In the genomic region with DNA sequence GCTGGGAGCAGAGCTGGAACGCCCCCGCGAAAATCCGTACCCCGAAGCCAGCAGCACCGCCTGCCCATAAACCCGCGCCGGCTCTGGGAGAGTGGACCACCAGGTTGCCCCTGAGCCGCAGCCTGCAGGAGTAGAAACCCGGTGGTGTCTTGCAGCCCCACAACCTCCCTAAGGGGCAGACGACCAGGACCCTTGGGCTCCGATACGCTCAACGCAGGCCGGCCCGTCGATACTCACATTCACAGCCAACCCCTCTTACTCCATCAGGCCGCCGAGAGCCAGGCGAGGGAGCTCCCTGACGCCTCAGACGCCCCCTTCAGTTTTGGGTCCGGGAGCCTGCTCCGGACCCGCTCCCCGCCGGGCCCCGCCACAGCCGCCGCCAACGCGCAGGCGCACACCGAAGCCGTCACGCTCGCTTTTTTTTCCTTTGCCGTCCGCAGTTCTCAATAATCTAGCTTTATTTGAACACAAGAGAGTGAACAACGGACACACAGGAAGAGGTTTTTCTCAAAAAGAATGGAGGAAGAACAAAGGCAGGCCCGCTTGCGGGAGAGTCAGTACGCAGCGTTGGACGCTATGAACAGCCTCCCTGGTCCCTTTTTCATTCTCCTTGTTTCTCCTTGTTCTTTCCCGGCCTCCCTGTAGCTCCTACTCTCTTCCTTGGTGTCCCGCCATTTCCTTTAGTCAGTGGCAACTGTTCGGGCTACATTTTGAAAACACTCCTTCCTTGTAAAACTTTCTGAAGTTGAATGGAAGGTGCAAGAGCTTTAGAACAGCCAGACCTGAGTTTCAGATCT, we compare ENCODE assay signal across 1 cellular context.
TF ChIP-seq lines count a peak whose summit lies in the region.

A gene (minus strand): TSS at position 399 of the 797 bp plus-strand sequence. CDS start 18,852 bp downstream, outside the sequence.

TF ChIP-seq in liver, 16 proteins besides CTCF, POLR2A, EP300 and RAD21 (continued from another document):
- TF ChIP-seq, protein P1, sequence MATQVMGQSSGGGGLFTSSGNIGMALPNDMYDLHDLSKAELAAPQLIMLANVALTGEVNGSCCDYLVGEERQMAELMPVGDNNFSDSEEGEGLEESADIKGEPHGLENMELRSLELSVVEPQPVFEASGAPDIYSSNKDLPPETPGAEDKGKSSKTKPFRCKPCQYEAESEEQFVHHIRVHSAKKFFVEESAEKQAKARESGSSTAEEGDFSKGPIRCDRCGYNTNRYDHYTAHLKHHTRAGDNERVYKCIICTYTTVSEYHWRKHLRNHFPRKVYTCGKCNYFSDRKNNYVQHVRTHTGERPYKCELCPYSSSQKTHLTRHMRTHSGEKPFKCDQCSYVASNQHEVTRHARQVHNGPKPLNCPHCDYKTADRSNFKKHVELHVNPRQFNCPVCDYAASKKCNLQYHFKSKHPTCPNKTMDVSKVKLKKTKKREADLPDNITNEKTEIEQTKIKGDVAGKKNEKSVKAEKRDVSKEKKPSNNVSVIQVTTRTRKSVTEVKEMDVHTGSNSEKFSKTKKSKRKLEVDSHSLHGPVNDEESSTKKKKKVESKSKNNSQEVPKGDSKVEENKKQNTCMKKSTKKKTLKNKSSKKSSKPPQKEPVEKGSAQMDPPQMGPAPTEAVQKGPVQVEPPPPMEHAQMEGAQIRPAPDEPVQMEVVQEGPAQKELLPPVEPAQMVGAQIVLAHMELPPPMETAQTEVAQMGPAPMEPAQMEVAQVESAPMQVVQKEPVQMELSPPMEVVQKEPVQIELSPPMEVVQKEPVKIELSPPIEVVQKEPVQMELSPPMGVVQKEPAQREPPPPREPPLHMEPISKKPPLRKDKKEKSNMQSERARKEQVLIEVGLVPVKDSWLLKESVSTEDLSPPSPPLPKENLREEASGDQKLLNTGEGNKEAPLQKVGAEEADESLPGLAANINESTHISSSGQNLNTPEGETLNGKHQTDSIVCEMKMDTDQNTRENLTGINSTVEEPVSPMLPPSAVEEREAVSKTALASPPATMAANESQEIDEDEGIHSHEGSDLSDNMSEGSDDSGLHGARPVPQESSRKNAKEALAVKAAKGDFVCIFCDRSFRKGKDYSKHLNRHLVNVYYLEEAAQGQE (IDR thresholded peaks at IDR 0.05) = peak; percentile 89
